In the genomic region with DNA sequence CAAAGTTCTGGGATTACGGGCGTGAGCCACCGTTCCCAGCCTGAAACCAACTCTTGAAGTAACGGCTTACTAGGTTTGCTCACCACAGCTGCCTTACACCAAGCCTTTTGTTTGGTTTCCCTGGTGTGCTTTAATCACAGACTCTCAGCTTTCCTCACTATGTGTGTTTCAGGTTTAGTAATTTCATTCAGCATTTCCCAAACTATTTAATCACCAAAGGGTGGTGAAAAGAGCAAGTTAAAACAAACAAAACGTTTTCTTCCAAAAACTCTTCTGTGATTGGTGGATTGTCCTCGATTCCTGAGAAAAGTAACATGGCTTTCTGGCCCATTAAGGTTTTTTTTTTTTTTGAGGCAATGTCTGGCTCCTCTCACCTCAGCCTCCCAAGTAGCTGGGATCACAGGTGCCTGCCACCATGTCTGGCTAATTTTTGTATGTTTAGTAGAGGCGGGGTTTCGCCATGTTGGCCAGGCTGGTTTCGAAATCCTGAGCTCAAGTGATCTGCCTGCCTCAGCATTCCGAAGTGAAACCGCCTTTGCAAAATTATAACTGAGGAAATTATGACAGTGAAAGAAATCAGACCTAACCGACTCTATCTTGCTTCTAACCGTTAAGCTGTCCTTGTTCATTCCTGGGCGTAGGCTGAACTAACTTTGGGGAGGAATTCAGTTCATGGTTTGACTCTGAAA, we compare ENCODE assay signal across 12 cellular contexts. TPM values are rescaled to one million over a fixed set of nuclear protein-coding genes. Genes with fewer than 3 reads are reported as not detected.
DNase-seq lines count a peak whose midpoint lies in the region; ATAC-seq, FAIRE-seq and TF ChIP-seq lines count a peak whose summit lies in the region.
"Had no signal": no experiment of that assay in that cellular context is flagged by ENCODE, and none has a peak within 500 bp of the region (broad histone marks: within the 10 kb centered on the region; RNA-seq: fewer than 3 reads in every experiment).

No MANE protein-coding gene starts in this region.

- H3K79me2 ChIP-seq in K562 (ENCODE audit: control insufficient read depth, insufficient read depth, low read length): peaks cover 32% of the 10 kb centered on the region

- DNase-seq in right cardiac atrium (peak in 2 of 3 donors; percentile 24 to 41), left ventricle myocardium inferior (no peak), NOMO-1 treated with dmso at 0.1 percent for 144 hours (lab: John Stamatoyannopoulos, UW; ENCODE audit: unreplicated experiment) (peak; percentile 28), K562 (ENCODE audit: extremely low read depth in 1 of 4, low spot score in 3 of 4) (no peak), NCI-H2029 treated with DMSO at 0.1 percent for 48 hours (lab: John Stamatoyannopoulos, UW) (no peak)
- no peak for DNase-seq in stimulated activated CD4-positive, alpha-beta T cell treated with anti-CD3 and anti-CD28 coated beads, Interleukin-4, amount 100 ng/mL, for 24 hours
- no peak for DNase-seq in activated effector memory CD4-positive, alpha-beta T cell treated with anti-CD3 and anti-CD28 coated beads, Interleukin-2, amount 50 U/mL, for 16 hours
- DNase-seq: activated CD4-positive, alpha-beta T cell treated with anti-CD3 and anti-CD28 coated beads for 1 hour; Right ventricle myocardium superior had no signal

- CTCF ChIA-PET in K562 (lab: Yijun Ruan, JAX; ENCODE audit: low intra/inter-chr PET ratio): interaction anchor here (0.7 kb wide), 1 partner anchor 910 kb away, joined by 3 read pairs; no protein-coding TSS in a partner anchor

- H3K36me3 ChIP-seq in left ventricle myocardium inferior: peaks cover 9% of the 10 kb centered on the region
- H3K36me3 ChIP-seq in K562 (ENCODE audit: control insufficient read depth, insufficient read depth, low read length): peaks cover 10% of the 10 kb centered on the region; the same call in 1 of the 3 replicates

- in situ Hi-C loops in K562 (cut with MboI): loop anchor here (25.0 kb wide), 1 partner anchor 1331 kb away; a partner anchor contains a TSS

- ATAC-seq in right cardiac atrium (no peak), K562 (no peak)
- ATAC-seq in stimulated activated memory B cell treated with anti-CD40 and anti-IgM and Interleukin-4, amounts not matched to agents 10 μg/mL and 1 μg/mL and 100 μg/mL, for 72 hours: no peak

- no peak overlapping the region for H3K4me3 Mint-ChIP-seq in stimulated activated memory B cell treated with anti-CD40 and anti-IgM and Interleukin-4, amounts not matched to agents 10 μg/mL and 1 μg/mL and 100 μg/mL, for 72 hours

- TF ChIP-seq EP300 in K562 (IDR thresholded peaks at IDR 0.05; ENCODE audit: low read length): no peak

- H3K4me1 Mint-ChIP-seq in stimulated activated memory B cell treated with anti-CD40 and anti-IgM and Interleukin-4, amounts not matched to agents 10 μg/mL and 1 μg/mL and 100 μg/mL, for 72 hours: peaks cover 51% of the 10 kb centered on the region

- no peaks in the 10 kb centered on the region for H3K9me3 Mint-ChIP-seq in stimulated activated memory B cell treated with anti-CD40 and anti-IgM and Interleukin-4, amounts not matched to agents 10 μg/mL and 1 μg/mL and 100 μg/mL, for 72 hours

- H3K27me3 ChIP-seq in right cardiac atrium (ENCODE audit: control insufficient read depth, insufficient read depth) (no peaks in the 10 kb centered on the region), left ventricle myocardium inferior (ENCODE audit: low read depth) (no peaks in the 10 kb centered on the region), K562 (ENCODE audit: control insufficient read depth in 2 of 2, insufficient read depth in 2 of 2, low read length in 2 of 2) (no peaks in the 10 kb centered on the region)
- H3K27me3 ChIP-seq: right atrium auricular region, suprapubic skin had no signal

- H3K9me3 ChIP-seq in right cardiac atrium (ENCODE audit: control insufficient read depth, low read length): no peaks in the 10 kb centered on the region
- H3K9me3 ChIP-seq in left ventricle myocardium inferior (replicated peaks): no peaks in the 10 kb centered on the region
- no peaks in the 10 kb centered on the region; the same call in 1 of the 2 replicates for H3K9me3 ChIP-seq in K562 (replicated peaks; ENCODE audit: control insufficient read depth, insufficient read depth, low read depth, low read length)
- H3K9me3 ChIP-seq: right atrium auricular region, suprapubic skin had no signal

- POLR2A ChIA-PET in K562 (lab: Yijun Ruan, JAX): interaction anchor here (0.7 to 1.1 kb wide), 2 partner anchors 17 to 24 kb away, joined by 3 read pairs; no protein-coding TSS in a partner anchor

- no peak for TF ChIP-seq POLR2A in K562 (conservative IDR thresholded peaks at IDR 0.05)

- 0 out of 2 replicates have a peak overlapping the region, but pooled peaks have one; percentile 40 for H2AFZ ChIP-seq in K562 (ENCODE audit: low read depth, low read length)

- no peaks in the 10 kb centered on the region for H3K27me3 Mint-ChIP-seq in stimulated activated memory B cell treated with anti-CD40 and anti-IgM and Interleukin-4, amounts not matched to agents 10 μg/mL and 1 μg/mL and 100 μg/mL, for 72 hours

- H3K27ac ChIP-seq in right cardiac atrium (ENCODE audit: low read length): no peak overlapping the region
- H3K27ac ChIP-seq in left ventricle myocardium inferior (replicated peaks): no peak overlapping the region
- H3K27ac ChIP-seq in K562 (ENCODE audit: extremely low read depth, low read depth, low read length): no peak overlapping the region

- no peak for FAIRE-seq in K562 (lab: Jason Lieb, UNC)

- no peaks in the 10 kb centered on the region for H3K36me3 Mint-ChIP-seq in stimulated activated memory B cell treated with anti-CD40 and anti-IgM and Interleukin-4, amounts not matched to agents 10 μg/mL and 1 μg/mL and 100 μg/mL, for 72 hours

- H4K20me1 ChIP-seq in K562 (replicated peaks; ENCODE audit: control insufficient read depth, insufficient read depth, low read length): no peaks in the 10 kb centered on the region

- peak overlapping the region; percentile 99 for H3K27ac Mint-ChIP-seq in stimulated activated memory B cell treated with anti-CD40 and anti-IgM and Interleukin-4, amounts not matched to agents 10 μg/mL and 1 μg/mL and 100 μg/mL, for 72 hours

- H3K9me1 ChIP-seq in K562 (ENCODE audit: control insufficient read depth, insufficient read depth, low read length): no peaks in the 10 kb centered on the region

- H3K4me1 ChIP-seq in right cardiac atrium (ENCODE audit: control insufficient read depth, insufficient read depth, low read length): no peaks in the 10 kb centered on the region
- peaks cover 43% of the 10 kb centered on the region for H3K4me1 ChIP-seq in left ventricle myocardium inferior
- H3K4me1 ChIP-seq in K562 (replicated peaks in 1 of 2; ENCODE audit: control insufficient read depth in 2 of 2, insufficient read depth in 2 of 2, low read length in 2 of 2): peaks cover 0 to 6% of the 10 kb centered on the region in 2 experiments; a peak in 3 of 5 replicates

- TF ChIP-seq CTCF in left ventricle myocardium inferior (IDR thresholded peaks at IDR 0.05; ENCODE audit: borderline replicate concordance) (no peak), K562 (IDR thresholded peaks at IDR 0.05 in 2 of 3, conservative IDR thresholded peaks at IDR 0.05 in 1 of 3; ENCODE audit: insufficient read depth in 2 of 3, low read depth in 1 of 3, low read length in 3 of 3) (no peak)

- no peak overlapping the region for H3K9ac ChIP-seq in K562 (ENCODE audit: insufficient read depth in 1 of 2, low read depth in 2 of 2, low read length in 2 of 2)

- H3K4me2 ChIP-seq in K562 (ENCODE audit: insufficient read depth, low read length): no peak overlapping the region

- no peak for TF ChIP-seq RAD21 in K562 (CRISPR knock-in tag; conservative IDR thresholded peaks at IDR 0.05 in 1 of 2, IDR thresholded peaks at IDR 0.05 in 1 of 2)

- BruUV-seq in K562 (replicated peaks; lab: Mats Ljungman, UMichigan): no TSS peak

- H3K4me3 ChIP-seq in right cardiac atrium (ENCODE audit: low read length) (no peak overlapping the region), left ventricle myocardium inferior (no peak overlapping the region), K562 (no peak overlapping the region)

- 86% methylated on average over 14 of the region's 14 CpGs for WGBS in right cardiac atrium
- WGBS in K562 (ENCODE audit: insufficient coverage, low coverage, missing lambda C conversion rate): 76% methylated on average over 11 of the region's 14 CpGs

- intact Hi-C loops in right cardiac atrium (cut with DNase I): no loop called here
- intact Hi-C loops in left ventricle myocardium inferior (cut with micrococcal nuclease): no loop called here
- intact Hi-C loops in K562 (cut with micrococcal nuclease): no loop called here

RNA-seq across cellular contexts. Expression of a gene that starts 1.5 kb away (rescaled TPM):
- total RNA-seq in right cardiac atrium: 10 to 100 TPM; 13.3 to 17.0 (median 14.6) TPM
- 5.2 TPM for polyA plus RNA-seq in right cardiac atrium
- 13.3 TPM for total RNA-seq in left ventricle myocardium inferior
- 58.5 and 63.6 TPM in 2 replicates for total RNA-seq in K562 (2011; cell fraction: chromatin; rRNA removed; ENCODE audit: low replicate concordance)
- 27.8 and 27.9 TPM in 2 replicates for total RNA-seq in K562 (2011; cell fraction: nucleolus; rRNA removed)
- total RNA-seq in K562 (2011; cell fraction: nucleoplasm; rRNA removed): 34.8 and 36.8 TPM in 2 replicates
- 5.4 and 6.4 TPM in 2 replicates for total RNA-seq in K562 (2014; rRNA removed)
- 4.9 and 6.0 TPM in 2 replicates for total RNA-seq in K562 (2014; rRNA removed; fragmentation: Illumina TruSeq; extraction: Trizol)
- 5.2 and 6.7 TPM in 2 replicates for total RNA-seq in K562 (2015; rRNA removed; fragmentation: Illumina TruSeq; extraction: Trizol)
- total RNA-seq in K562 (2021): 7.1 and 9.1 TPM in 2 replicates
- polyA plus RNA-seq in K562 (2011; rRNA removed): 6.5 and 6.7 TPM in 2 replicates
- 3.8 and 4.3 TPM in 2 replicates for polyA plus RNA-seq in K562 (2011; cell fraction: cytosol; rRNA removed)
- 14.0 and 22.3 TPM in 2 replicates for polyA plus RNA-seq in K562 (2011; cell fraction: nucleus; rRNA removed)
- 3.7 and 5.7 TPM in 2 replicates for polyA plus RNA-seq in K562 (2012)
- polyA plus RNA-seq in K562 (2014; fragmentation: Illumina TruSeq; extraction: Trizol): 4.5 and 4.6 TPM in 2 replicates
- under 1 TPM; 0.32 to 0.48 TPM for polyA plus RNA-seq in K562 (2014; fragmentation: Nextera tagmentation; extraction: Ambion mirVana)
- 2.9 and 5.9 TPM in 2 replicates for polyA plus RNA-seq in K562 (2014; rRNA removed)
- polyA minus RNA-seq in K562 (2011; rRNA and poly(A)+ RNA removed): 17.7 and 21.9 TPM in 2 replicates
- 5.2 and 10.4 TPM in 2 replicates for polyA minus RNA-seq in K562 (2011; cell fraction: cytosol; rRNA and poly(A)+ RNA removed)
- 16.6 and 27.3 TPM in 2 replicates for polyA minus RNA-seq in K562 (2011; cell fraction: nucleus; rRNA and poly(A)+ RNA removed)

RNA-seq across cellular contexts. Expression of a gene that starts 1.7 kb away (rescaled TPM):
- 1 to 10 TPM; 3.3 to 5.3 (median 4.1) TPM for total RNA-seq in right cardiac atrium
- polyA plus RNA-seq in right cardiac atrium: 0.88 TPM
- total RNA-seq in left ventricle myocardium inferior: 2.4 TPM
- 74.7 and 170 TPM in 2 replicates for total RNA-seq in K562 (2011; cell fraction: chromatin; rRNA removed; ENCODE audit: low replicate concordance)
- 33.0 and 48.6 TPM in 2 replicates for total RNA-seq in K562 (2011; cell fraction: nucleolus; rRNA removed)
- 59.4 and 73.9 TPM in 2 replicates for total RNA-seq in K562 (2011; cell fraction: nucleoplasm; rRNA removed)
- 7.1 and 11.3 TPM in 2 replicates for total RNA-seq in K562 (2014; rRNA removed)
- total RNA-seq in K562 (2014; rRNA removed; fragmentation: Illumina TruSeq; extraction: Trizol): 17.3 and 21.3 TPM in 2 replicates
- 9.4 and 10.1 TPM in 2 replicates for total RNA-seq in K562 (2015; rRNA removed; fragmentation: Illumina TruSeq; extraction: Trizol)
- 12.9 and 16.9 TPM in 2 replicates for total RNA-seq in K562 (2021)
- polyA plus RNA-seq in K562 (2011; rRNA removed): 13.3 and 16.3 TPM in 2 replicates
- 6.0 and 7.1 TPM in 2 replicates for polyA plus RNA-seq in K562 (2011; cell fraction: cytosol; rRNA removed)
- polyA plus RNA-seq in K562 (2011; cell fraction: nucleus; rRNA removed): 13.2 and 16.7 TPM in 2 replicates
- polyA plus RNA-seq in K562 (2012): 7.3 and 9.2 TPM in 2 replicates
- 6.7 and 8.6 TPM in 2 replicates for polyA plus RNA-seq in K562 (2014; fragmentation: Illumina TruSeq; extraction: Trizol)
- 10 to 100 TPM; 10.8 to 14.1 TPM for polyA plus RNA-seq in K562 (2014; fragmentation: Nextera tagmentation; extraction: Ambion mirVana)
- 6.3 and 8.5 TPM in 2 replicates for polyA plus RNA-seq in K562 (2014; rRNA removed)
- polyA minus RNA-seq in K562 (2011; rRNA and poly(A)+ RNA removed): 47.3 and 48.0 TPM in 2 replicates
- polyA minus RNA-seq in K562 (2011; cell fraction: cytosol; rRNA and poly(A)+ RNA removed): 5.7 and 7.6 TPM in 2 replicates
- 51.7 and 95.7 TPM in 2 replicates for polyA minus RNA-seq in K562 (2011; cell fraction: nucleus; rRNA and poly(A)+ RNA removed)

Comparison
In these comparisons a context has a peak if more than half of its experiments do, and no peak if none do; other contexts are left out.
1. DNase-seq: peak in right cardiac atrium (2 of 3) and NOMO-1 treated with dmso at 0.1 percent for 144 hours (single experiment); none in left ventricle myocardium inferior (single experiment), K562 (0 of 4), stimulated activated CD4-positive, alpha-beta T cell treated with anti-CD3 and anti-CD28 coated beads, Interleukin-4, amount 100 ng/mL, for 24 hours (single experiment), activated effector memory CD4-positive, alpha-beta T cell treated with anti-CD3 and anti-CD28 coated beads, Interleukin-2, amount 50 U/mL, for 16 hours (single experiment) and NCI-H2029 treated with DMSO at 0.1 percent for 48 hours (single experiment).